14 cellular contexts compared by ENCODE assay signal in the genomic region with DNA sequence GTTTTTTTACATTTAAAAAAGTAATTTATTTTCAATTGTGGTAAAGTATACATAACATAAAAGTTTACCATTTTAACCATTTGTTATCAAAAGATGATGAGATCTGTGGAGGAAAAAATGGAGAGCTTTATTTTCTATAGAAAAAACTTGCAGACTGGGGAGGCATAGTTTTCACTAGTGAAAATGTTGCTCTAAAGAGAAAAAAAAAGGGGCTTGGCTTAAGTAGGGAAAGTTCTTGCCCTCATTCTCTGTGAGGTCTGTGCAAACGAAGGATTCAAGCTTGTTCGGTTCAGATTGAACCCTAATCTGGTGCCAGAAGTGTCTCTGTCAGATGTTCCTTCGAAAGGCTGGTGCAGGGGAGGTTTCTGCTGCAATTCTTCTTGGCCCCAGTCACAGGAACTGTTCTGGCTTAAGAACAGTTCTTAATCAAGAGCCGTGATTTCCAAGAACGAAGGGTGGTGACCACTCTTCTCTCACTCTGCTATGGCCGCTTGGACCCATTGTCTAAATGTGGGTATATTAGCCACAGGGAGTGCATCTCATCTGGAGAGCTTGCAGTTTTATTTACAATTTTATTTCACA.
"Had no signal": no experiment of that assay in that cellular context is flagged by ENCODE, and none has a peak within 500 bp of the region (broad histone marks: within the 10 kb centered on the region; RNA-seq: fewer than 3 reads in every experiment).

No MANE protein-coding gene starts in this region.

- H3K4me3 ChIP-seq: dorsolateral prefrontal cortex, lower lobe of right lung had no signal

- DNase-seq: activated CD4-positive, alpha-beta T cell treated with anti-CD3 and anti-CD28 coated beads for 36 hours; activated CD4-positive, alpha-beta T cell treated with anti-CD3 and anti-CD28 coated beads, Interleukin-2, amount 50 U/mL, for 48 hours; amniotic stem cell; central memory CD4-positive, alpha-beta T cell; dorsolateral prefrontal cortex; erythroblast; immature natural killer cell; lower lobe of right lung; midbrain; posterior cingulate gyrus; stimulated activated CD4-positive, alpha-beta T cell treated with anti-CD3 and anti-CD28 coated beads, Interleukin-12 subunit alpha, Interleukin-12 subunit beta, amount 100 ng/mL, for 4 hours; stimulated activated CD4-positive, alpha-beta T cell treated with anti-CD3 and anti-CD28 coated beads, Interleukin-1b, Interleukin-23, amount 100 ng/mL, for 48 hours; stimulated activated CD8-positive, alpha-beta memory T cell treated with anti-CD3 and anti-CD28 coated beads, Interleukin-4, amount 100 ng/mL, for 48 hours; stimulated activated naive CD4-positive, alpha-beta T cell had no signal

- ATAC-seq: lower lobe of right lung had no signal

- H3K9me3 ChIP-seq: lower lobe of right lung had no signal

- H3K36me3 ChIP-seq: lower lobe of right lung had no signal

- H3K27ac ChIP-seq: dorsolateral prefrontal cortex, lower lobe of right lung had no signal

- H3K27me3 ChIP-seq: dorsolateral prefrontal cortex had no signal
